15 cellular contexts compared by ENCODE assay signal in genomic region chr11:118991486-118992038, GRCh38. TPM values are rescaled to one million over a fixed set of nuclear protein-coding genes. Genes with fewer than 3 reads are reported as not detected.
"Had no signal": no experiment of that assay in that cellular context is flagged by ENCODE, and none has a peak within 500 bp of the region (broad histone marks: within the 10 kb centered on the region; RNA-seq: fewer than 3 reads in every experiment).

No MANE protein-coding gene starts in this region.

RNA-seq across cellular contexts. Expression of gene FOXR1, which starts 20.0 kb away (rescaled TPM):
- total RNA-seq: stomach, subcutaneous adipose tissue, suprapubic skin, temporal lobe, thoracic aorta, thyroid gland, tibial nerve, transverse colon, upper lobe of left lung, upper lobe of right lung, ureter, urinary bladder, uterus, vagina had no signal
- polyA plus RNA-seq: stomach, thymus, urinary bladder had no signal

RNA-seq across cellular contexts. Expression of gene UPK2, which starts 35.5 kb away (rescaled TPM):
- total RNA-seq: stomach, subcutaneous adipose tissue, suprapubic skin, temporal lobe, thoracic aorta, thyroid gland, tibial nerve, transverse colon, upper lobe of left lung, upper lobe of right lung, uterus, vagina had no signal
